8 cellular contexts compared by ENCODE assay signal in the genomic region with DNA sequence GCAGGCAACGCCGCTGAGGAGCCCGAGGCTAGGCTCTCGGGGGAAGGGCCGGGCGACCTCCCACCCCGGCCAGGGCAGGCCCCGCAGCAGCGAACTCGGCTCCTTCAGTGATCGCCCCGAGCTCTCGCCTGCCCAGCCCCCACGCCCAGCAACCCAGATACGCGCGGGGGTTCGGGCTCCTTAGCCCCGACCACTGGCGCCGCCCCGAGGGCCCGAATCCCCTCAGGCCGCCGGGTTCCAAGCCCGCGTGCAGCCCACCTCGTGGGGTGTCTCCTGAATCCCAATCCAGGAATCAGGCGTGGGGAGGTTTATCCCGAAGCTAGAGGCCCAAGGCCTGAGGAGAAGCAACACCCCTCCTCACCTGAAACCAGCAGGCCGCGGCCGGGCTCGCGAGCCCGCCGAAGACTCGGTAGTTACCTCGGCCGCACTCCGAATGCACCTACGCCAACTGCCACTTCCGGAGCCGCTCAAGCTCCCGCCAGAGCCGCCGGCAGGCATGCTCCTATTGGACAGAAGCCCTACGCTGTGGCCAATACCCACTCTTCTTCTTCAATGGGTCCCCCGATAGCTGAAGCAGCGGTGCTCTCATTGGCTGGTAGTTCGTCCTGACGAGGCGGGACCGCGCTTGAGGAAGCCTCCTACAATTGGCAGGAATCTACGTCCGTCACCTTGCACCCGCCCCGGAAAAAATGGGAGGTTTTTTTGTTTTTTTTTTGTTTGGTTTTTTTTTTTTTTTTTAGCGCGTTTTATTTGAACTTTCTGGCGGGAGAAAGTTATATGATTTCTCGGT. TPM values are rescaled to one million over a fixed set of nuclear protein-coding genes. Genes with fewer than 3 reads are reported as not detected.
DNase-seq lines count a peak whose midpoint lies in the region; ATAC-seq and TF ChIP-seq lines count a peak whose summit lies in the region.

Gene RFWD3, minus strand, starts transcription at position 453 of the 790 bp plus-strand sequence. CDS start 5,428 bp downstream, outside the sequence.

- H3K9me3 Mint-ChIP-seq in activated T-cell treated with anti-CD3 and anti-CD28 coated beads, Interleukin-2, amount 50 U/mL, for 24 hours: no peaks in the 10 kb centered on the region

- DNase-seq in DMS153 treated with DMSO at 0.1 percent for 48 hours (lab: John Stamatoyannopoulos, UW; ENCODE audit: unreplicated experiment) (peak; percentile 96), KBM-7 (peak; percentile 98)
- DNase-seq in activated T-cell treated with anti-CD3 and anti-CD28 coated beads, Interleukin-2, amount 50 U/mL, for 24 hours: peak; percentile 93
- peak; percentile 86 for DNase-seq in stimulated activated CD8-positive, alpha-beta memory T cell treated with anti-CD3 and anti-CD28 coated beads, Interleukin-7, amount 100 ng/mL, for 24 hours (ENCODE audit: low read depth)

- H3K9me3 ChIP-seq in muscle layer of colon (ENCODE audit: low read length): no peaks in the 10 kb centered on the region

- in situ Hi-C loops in KBM-7 (cut with MboI; ENCODE audit: low pct_unique_long_range_greater_than_20kb, low sequenced_read_pairs): no loop called here

- H3K36me3 Mint-ChIP-seq in activated T-cell treated with anti-CD3 and anti-CD28 coated beads, Interleukin-2, amount 50 U/mL, for 24 hours (ENCODE audit: low read depth): peaks cover 55% of the 10 kb centered on the region

- H3K4me1 ChIP-seq in muscle layer of colon (ENCODE audit: insufficient read depth, low read length): peaks cover 5% of the 10 kb centered on the region

- ATAC-seq in GM21717 (IDR thresholded peaks at IDR 0.05; ENCODE audit: unreplicated experiment) (peak; percentile 100), esophagus mucosa (peak; percentile 100)

- H3K27me3 ChIP-seq in muscle layer of colon (ENCODE audit: control insufficient read depth in 1 of 2, insufficient read depth in 2 of 2, low read length in 2 of 2): no peaks in the 10 kb centered on the region

- peak within 1 kb of the TSS; percentile 66 for H3K27ac ChIP-seq in muscle layer of colon (ENCODE audit: low read depth, low read length)

- peaks cover 41% of the 10 kb centered on the region for H3K4me1 Mint-ChIP-seq in activated T-cell treated with anti-CD3 and anti-CD28 coated beads, Interleukin-2, amount 50 U/mL, for 24 hours (ENCODE audit: low read depth)

- peak within 1 kb of the TSS; percentile 88 for H3K4me3 Mint-ChIP-seq in activated T-cell treated with anti-CD3 and anti-CD28 coated beads, Interleukin-2, amount 50 U/mL, for 24 hours

- peak within 1 kb of the TSS; percentile 84 to 99 for H3K4me3 ChIP-seq in muscle layer of colon (ENCODE audit: low read depth in 1 of 2, low read length in 2 of 2)

- H3K27ac Mint-ChIP-seq in activated T-cell treated with anti-CD3 and anti-CD28 coated beads, Interleukin-2, amount 50 U/mL, for 24 hours: peak within 1 kb of the TSS; percentile 97

- H3K9ac ChIP-seq in muscle layer of colon (ENCODE audit: low read length): peak within 1 kb of the TSS; percentile 42

- H3K36me3 ChIP-seq in muscle layer of colon (ENCODE audit: insufficient read depth, low read length): peaks cover 14% of the 10 kb centered on the region

- no peaks in the 10 kb centered on the region for H3K27me3 Mint-ChIP-seq in activated T-cell treated with anti-CD3 and anti-CD28 coated beads, Interleukin-2, amount 50 U/mL, for 24 hours

TF ChIP-seq in PFSK-1, 5 proteins besides CTCF, POLR2A, EP300 and RAD21:
- peak; percentile 83 for TF ChIP-seq POLR2AphosphoS5 (IDR thresholded peaks at IDR 0.05; ENCODE audit: low read depth, low read length)
- no peak for TF ChIP-seq FOXP2 (optimal IDR thresholded peaks at IDR 0.05; ENCODE audit: borderline replicate concordance, extremely low read depth, extremely low read length, insufficient read depth)
- TF ChIP-seq REST (IDR thresholded peaks at IDR 0.05; ENCODE audit: insufficient read depth in 1 of 2, low read depth in 2 of 2, low read length in 2 of 2): 0 out of 4 replicates have a peak, but pooled peaks of 1 of the 2 experiments have one; percentile 37
- TF ChIP-seq SIN3A (IDR thresholded peaks at IDR 0.05; ENCODE audit: borderline replicate concordance, insufficient read depth, low read length): no peak
- TF ChIP-seq TAF1 (IDR thresholded peaks at IDR 0.05; ENCODE audit: borderline replicate concordance, insufficient read depth, low read length): peak; percentile 80; the same call in 1 of the 2 replicates

RNA-seq across cellular contexts. Expression of gene RFWD3, which starts in this region (rescaled TPM):
- 12.6 TPM for polyA plus RNA-seq in PFSK-1 (2012; ENCODE audit: insufficient read length, low read depth)
- total RNA-seq in esophagus mucosa: 23.9 TPM

Comparison
In these comparisons a context has a peak if more than half of its experiments do, and no peak if none do; other contexts are left out.
1. Peak in every context shown above with its lines: DNase-seq, ATAC-seq, H3K4me3 ChIP-seq and H3K27ac ChIP-seq.